In the genomic region with DNA sequence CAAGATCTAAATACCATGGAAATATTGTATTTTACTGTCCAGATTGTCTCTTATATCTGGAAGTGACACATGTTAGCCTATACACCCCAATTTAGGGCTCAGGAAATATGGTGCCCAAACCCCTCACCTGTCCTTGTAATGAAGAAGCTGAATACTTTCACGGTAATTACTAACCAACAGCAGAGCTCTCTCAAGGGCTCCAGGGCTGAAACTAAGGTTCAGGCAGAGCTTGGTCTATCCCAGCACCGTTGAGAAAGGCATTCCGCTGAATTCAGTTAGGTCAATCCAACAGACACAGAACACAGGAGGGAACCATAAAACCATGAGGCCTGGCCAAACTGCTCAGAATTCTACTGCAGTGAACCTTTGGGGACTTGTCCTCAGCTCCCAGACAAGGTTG, we compare ENCODE assay signal across 23 cellular contexts. TPM values are rescaled to one million over a fixed set of nuclear protein-coding genes. Genes with fewer than 3 reads are reported as not detected.
A peak's percentile ranks its signal among the peaks of the same experiment; 100 is the strongest.
DNase-seq lines count a peak whose midpoint lies in the region; ATAC-seq and TF ChIP-seq lines count a peak whose summit lies in the region.
"Had no signal": no experiment of that assay in that cellular context is flagged by ENCODE, and none has a peak within 500 bp of the region (broad histone marks: within the 10 kb centered on the region; RNA-seq: fewer than 3 reads in every experiment).

No MANE protein-coding gene starts in this region.

- H2BK120ac ChIP-seq in mesenchymal stem cell (ENCODE audit: low read depth, low read length): no peak overlapping the region

- no peaks in the 10 kb centered on the region for H3K9me3 ChIP-seq in WERI-Rb-1 (ENCODE audit: severe bottlenecking)
- no peaks in the 10 kb centered on the region for H3K9me3 ChIP-seq in mesenchymal stem cell (ENCODE audit: control insufficient read depth, low read length)
- H3K9me3 ChIP-seq: BLaER1, Caco-2 had no signal

- no peaks in the 10 kb centered on the region for H3K4me1 Mint-ChIP-seq in stimulated activated effector memory CD8-positive, alpha-beta T cell treated with anti-CD3 and anti-CD28 coated beads, Interleukin-12 subunit alpha, Interleukin-12 subunit beta, amount 100 ng/mL, for 72 hours
- H3K4me1 Mint-ChIP-seq in stimulated activated naive B cell treated with anti-CD40 and anti-IgM and Interleukin-4, amounts not matched to agents 10 μg/mL and 1 μg/mL and 100 μg/mL, for 72 hours: peaks cover 0 to 6% of the 10 kb centered on the region in 2 donors
- H3K4me1 Mint-ChIP-seq: B cell had no signal

- peaks cover 20% of the 10 kb centered on the region for H3K4me1 ChIP-seq in mesenchymal stem cell (ENCODE audit: control insufficient read depth, insufficient read depth, low read depth, low read length)

- no peak overlapping the region for H2BK5ac ChIP-seq in mesenchymal stem cell (ENCODE audit: low read depth, low read length, poor library complexity, severe bottlenecking)

- H3K4me3 ChIP-seq in WERI-Rb-1 (ENCODE audit: low read depth, low read length) (no peak overlapping the region), mesenchymal stem cell (ENCODE audit: insufficient read depth in 1 of 2, low read depth in 1 of 2, low read length in 2 of 2) (no peak overlapping the region)
- H3K4me3 ChIP-seq: BLaER1, GM12878, GM23338 had no signal

- no peak overlapping the region for H4K8ac ChIP-seq in mesenchymal stem cell (ENCODE audit: low read length)

- no peak overlapping the region for H3K4me2 ChIP-seq in mesenchymal stem cell (ENCODE audit: low read length, poor library complexity, severe bottlenecking)
- H3K4me2 ChIP-seq: GM23338 had no signal

- H3K18ac ChIP-seq in mesenchymal stem cell (ENCODE audit: low read depth in 1 of 2, low read length in 2 of 2): no peak overlapping the region

- intact Hi-C loops in cardiac septum (cut with DNase I): no loop called here
- intact Hi-C loops in left ventricle myocardium superior (cut with micrococcal nuclease): no loop called here

- H3K27ac Mint-ChIP-seq in stimulated activated effector memory CD8-positive, alpha-beta T cell treated with anti-CD3 and anti-CD28 coated beads, Interleukin-12 subunit alpha, Interleukin-12 subunit beta, amount 100 ng/mL, for 72 hours: peak overlapping the region; percentile 54
- H3K27ac Mint-ChIP-seq in stimulated activated naive B cell treated with anti-CD40 and anti-IgM and Interleukin-4, amounts not matched to agents 10 μg/mL and 1 μg/mL and 100 μg/mL, for 72 hours: no peak overlapping the region
- H3K27ac Mint-ChIP-seq: B cell; CD4-positive, CD25-positive, alpha-beta regulatory T cell; CD8-positive, alpha-beta T cell; GM23338 had no signal

- H2AK5ac ChIP-seq in mesenchymal stem cell (ENCODE audit: low read length, severe bottlenecking): peak overlapping the region; percentile 20

- no peak for TF ChIP-seq CTCF in WERI-Rb-1 (IDR thresholded peaks at IDR 0.05; ENCODE audit: low read depth, low read length)

- no peak overlapping the region for H3K9ac ChIP-seq in mesenchymal stem cell (ENCODE audit: low read length)
- H3K9ac ChIP-seq: BLaER1 had no signal

- H2BK12ac ChIP-seq in mesenchymal stem cell (ENCODE audit: low read length in 2 of 2): no peak overlapping the region

- H2BK15ac ChIP-seq in mesenchymal stem cell (ENCODE audit: low read depth, poor library complexity, severe bottlenecking): no peak overlapping the region

- WGBS in mesenchymal stem cell: 83% methylated on average over 3 of the region's 3 CpGs

- ATAC-seq in left ventricle myocardium superior: no peak
- ATAC-seq in stimulated activated effector memory CD8-positive, alpha-beta T cell treated with anti-CD3 and anti-CD28 coated beads, Interleukin-12 subunit alpha, Interleukin-12 subunit beta, amount 100 ng/mL, for 72 hours: no peak
- no peak for ATAC-seq in stimulated activated naive CD8-positive, alpha-beta T cell treated with anti-CD3 and anti-CD28 coated beads, Interleukin-15, Interleukin-2, amounts not matched to agents 100 U/mL and 50 U/mL, for 24 hours
- ATAC-seq in stimulated activated naive B cell treated with anti-CD40 and anti-IgM and Interleukin-4, amounts not matched to agents 10 μg/mL and 1 μg/mL and 100 μg/mL, for 72 hours (replicated peaks): no peak
- ATAC-seq: CD8-positive, alpha-beta T cell; GM12878; HCT116 had no signal

- H2AFZ ChIP-seq in mesenchymal stem cell (ENCODE audit: low read depth, low read length): no peak overlapping the region
- H2AFZ ChIP-seq: GM23338 had no signal

- H3K36me3 ChIP-seq in WERI-Rb-1 (peaks cover 32% of the 10 kb centered on the region), mesenchymal stem cell (ENCODE audit: control insufficient read depth in 1 of 2, insufficient read depth in 2 of 2, low read depth in 1 of 2, low read length in 2 of 2) (peaks cover 30 to 38% of the 10 kb centered on the region in 2 experiments)

- H3K9me3 Mint-ChIP-seq in stimulated activated effector memory CD8-positive, alpha-beta T cell treated with anti-CD3 and anti-CD28 coated beads, Interleukin-12 subunit alpha, Interleukin-12 subunit beta, amount 100 ng/mL, for 72 hours: no peaks in the 10 kb centered on the region
- H3K9me3 Mint-ChIP-seq in stimulated activated naive B cell treated with anti-CD40 and anti-IgM and Interleukin-4, amounts not matched to agents 10 μg/mL and 1 μg/mL and 100 μg/mL, for 72 hours: no peaks in the 10 kb centered on the region
- H3K9me3 Mint-ChIP-seq: CD4-positive, CD25-positive, alpha-beta regulatory T cell; CD8-positive, alpha-beta T cell; GM23338; H9 had no signal

- peaks cover 42% of the 10 kb centered on the region for H3K79me1 ChIP-seq in mesenchymal stem cell (replicated peaks; ENCODE audit: low read length, poor library complexity, severe bottlenecking)

- H3K36me3 Mint-ChIP-seq in stimulated activated effector memory CD8-positive, alpha-beta T cell treated with anti-CD3 and anti-CD28 coated beads, Interleukin-12 subunit alpha, Interleukin-12 subunit beta, amount 100 ng/mL, for 72 hours: peaks cover 8% of the 10 kb centered on the region
- H3K36me3 Mint-ChIP-seq in stimulated activated naive B cell treated with anti-CD40 and anti-IgM and Interleukin-4, amounts not matched to agents 10 μg/mL and 1 μg/mL and 100 μg/mL, for 72 hours: peaks cover 30 to 32% of the 10 kb centered on the region in 2 donors

- H3K27me3 ChIP-seq in WERI-Rb-1 (ENCODE audit: insufficient read depth, low read depth, severe bottlenecking) (no peaks in the 10 kb centered on the region), mesenchymal stem cell (ENCODE audit: control insufficient read depth in 1 of 2, insufficient read depth in 1 of 2, low read length in 2 of 2) (no peaks in the 10 kb centered on the region)
- H3K27me3 ChIP-seq: BLaER1 had no signal

- no peak overlapping the region for H3K14ac ChIP-seq in mesenchymal stem cell (ENCODE audit: low read length in 2 of 2)

- no peak overlapping the region for H4K91ac ChIP-seq in mesenchymal stem cell (ENCODE audit: low read length)

- no peak overlapping the region for H3K4me3 Mint-ChIP-seq in stimulated activated effector memory CD8-positive, alpha-beta T cell treated with anti-CD3 and anti-CD28 coated beads, Interleukin-12 subunit alpha, Interleukin-12 subunit beta, amount 100 ng/mL, for 72 hours
- no peak overlapping the region for H3K4me3 Mint-ChIP-seq in stimulated activated naive B cell treated with anti-CD40 and anti-IgM and Interleukin-4, amounts not matched to agents 10 μg/mL and 1 μg/mL and 100 μg/mL, for 72 hours
- H3K4me3 Mint-ChIP-seq: B cell; CD4-positive, CD25-positive, alpha-beta regulatory T cell; CD8-positive, alpha-beta T cell; GM23338; H9 had no signal

- DNase-seq in cardiac septum (ENCODE audit: low spot score): peak; percentile 54
- no peak for DNase-seq in left ventricle myocardium superior
- DNase-seq in WERI-Rb-1: no peak
- no peak for DNase-seq in mesenchymal stem cell
- DNase-seq in stimulated activated effector memory CD8-positive, alpha-beta T cell treated with anti-CD3 and anti-CD28 coated beads, Interleukin-12 subunit alpha, Interleukin-12 subunit beta, amount 100 ng/mL, for 72 hours (ENCODE audit: low spot score in 2 of 2): no peak
- DNase-seq in NCI-H128 (lab: John Stamatoyannopoulos, UW; ENCODE audit: unreplicated experiment): no peak
- no peak for DNase-seq in stimulated activated naive CD8-positive, alpha-beta T cell treated with anti-CD3 and anti-CD28 coated beads, Interleukin-15, Interleukin-2, amounts not matched to agents 100 U/mL and 50 U/mL, for 24 hours
- no peak for DNase-seq in stimulated activated naive B cell treated with anti-CD40 and anti-IgM and Interleukin-4, amounts not matched to agents 10 μg/mL and 1 μg/mL and 100 μg/mL, for 72 hours
- DNase-seq: CD4-positive, CD25-positive, alpha-beta regulatory T cell; CD8-positive, alpha-beta T cell; DMS 273 treated with DMSO at 0.1 percent for 48 hours; DMS79; EL; GDM1 had no signal

- H3K23ac ChIP-seq in mesenchymal stem cell (ENCODE audit: low read length in 2 of 2): no peak overlapping the region

- no peak overlapping the region for H3K4ac ChIP-seq in mesenchymal stem cell (ENCODE audit: low read depth in 1 of 2, low read length in 2 of 2)

- no peaks in the 10 kb centered on the region for H3K27me3 Mint-ChIP-seq in stimulated activated naive B cell treated with anti-CD40 and anti-IgM and Interleukin-4, amounts not matched to agents 10 μg/mL and 1 μg/mL and 100 μg/mL, for 72 hours
- H3K27me3 Mint-ChIP-seq: B cell; CD4-positive, CD25-positive, alpha-beta regulatory T cell had no signal

- H3K27ac ChIP-seq in WERI-Rb-1 (peak overlapping the region; percentile 79), mesenchymal stem cell (ENCODE audit: low read length, poor library complexity, severe bottlenecking) (no peak overlapping the region)
- H3K27ac ChIP-seq: 22Rv1, BLaER1, C4-2B had no signal

RNA-seq across cellular contexts. Expression of a gene that starts 14.9 kb away (rescaled TPM):
- 317 TPM for total RNA-seq in cardiac septum
- total RNA-seq in left ventricle myocardium superior: 346 TPM
- polyA plus RNA-seq in mesenchymal stem cell (2013, experiment 1 of 2): 16.2 TPM
- 15.0 TPM for polyA plus RNA-seq in mesenchymal stem cell (2013, experiment 2 of 2)
